2 cellular contexts compared by ENCODE assay signal in the genomic region with DNA sequence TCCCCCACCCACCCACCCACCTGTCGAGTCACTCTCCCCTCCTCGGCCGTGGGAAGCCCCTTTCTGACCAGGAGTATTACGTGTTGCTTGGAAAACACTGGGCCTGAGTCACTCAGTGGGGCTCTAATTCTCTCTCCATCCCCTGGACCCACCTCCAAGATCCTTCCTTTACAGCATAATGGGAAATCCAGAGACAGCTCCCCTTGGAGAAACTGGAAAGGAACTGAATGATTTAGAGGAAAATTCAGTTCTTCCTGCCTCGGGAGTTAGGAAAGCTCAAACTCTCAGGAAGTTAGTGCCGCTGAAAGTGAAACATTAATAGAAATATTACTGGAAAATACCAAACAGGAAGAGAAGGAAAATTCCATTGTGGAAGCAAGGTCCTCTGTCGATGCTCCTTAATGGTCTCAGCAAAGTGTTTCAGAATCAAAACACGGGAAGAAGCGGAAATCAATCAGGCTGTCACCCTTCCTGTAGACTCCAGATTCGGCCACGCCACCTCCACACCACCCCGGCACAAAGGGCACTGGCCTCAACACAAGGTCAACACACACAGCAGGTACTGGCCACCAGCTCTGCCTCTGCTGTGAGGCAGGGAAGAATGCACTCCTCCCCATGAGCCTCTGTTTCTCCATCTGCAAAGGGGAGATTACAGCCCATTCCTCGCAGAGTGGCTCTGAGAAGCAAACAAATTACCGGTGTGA.
TF ChIP-seq lines count a peak whose summit lies in the region.

No MANE protein-coding gene starts in this region.

TF ChIP-seq in endothelial cell of umbilical vein, 7 proteins besides CTCF, POLR2A, EP300 and RAD21:
- TF ChIP-seq FOS (IDR thresholded peaks at IDR 0.05; ENCODE audit: borderline replicate concordance, insufficient read depth, low read length) (peak; percentile 27), MYC (IDR thresholded peaks at IDR 0.05; ENCODE audit: low read depth, low read length) (no peak), GATA2 (IDR thresholded peaks at IDR 0.05; ENCODE audit: insufficient read depth, insufficient read length, low read depth, low read length) (no peak), POLR2AphosphoS5 (IDR thresholded peaks at IDR 0.05; ENCODE audit: insufficient read depth, low read depth, low read length) (peak; percentile 14), JUN (IDR thresholded peaks at IDR 0.05; ENCODE audit: borderline replicate concordance, insufficient read depth, insufficient read length, low read depth) (peak; percentile 51)

TF ChIP-seq in liver, 16 proteins besides CTCF, POLR2A, EP300 and RAD21:
- peak; percentile 70 for TF ChIP-seq YY1 (IDR thresholded peaks at IDR 0.05)
- peak; percentile 89 for TF ChIP-seq SP1 (IDR thresholded peaks at IDR 0.05)
- TF ChIP-seq, protein P1, sequence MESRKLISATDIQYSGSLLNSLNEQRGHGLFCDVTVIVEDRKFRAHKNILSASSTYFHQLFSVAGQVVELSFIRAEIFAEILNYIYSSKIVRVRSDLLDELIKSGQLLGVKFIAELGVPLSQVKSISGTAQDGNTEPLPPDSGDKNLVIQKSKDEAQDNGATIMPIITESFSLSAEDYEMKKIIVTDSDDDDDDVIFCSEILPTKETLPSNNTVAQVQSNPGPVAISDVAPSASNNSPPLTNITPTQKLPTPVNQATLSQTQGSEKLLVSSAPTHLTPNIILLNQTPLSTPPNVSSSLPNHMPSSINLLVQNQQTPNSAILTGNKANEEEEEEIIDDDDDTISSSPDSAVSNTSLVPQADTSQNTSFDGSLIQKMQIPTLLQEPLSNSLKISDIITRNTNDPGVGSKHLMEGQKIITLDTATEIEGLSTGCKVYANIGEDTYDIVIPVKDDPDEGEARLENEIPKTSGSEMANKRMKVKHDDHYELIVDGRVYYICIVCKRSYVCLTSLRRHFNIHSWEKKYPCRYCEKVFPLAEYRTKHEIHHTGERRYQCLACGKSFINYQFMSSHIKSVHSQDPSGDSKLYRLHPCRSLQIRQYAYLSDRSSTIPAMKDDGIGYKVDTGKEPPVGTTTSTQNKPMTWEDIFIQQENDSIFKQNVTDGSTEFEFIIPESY (IDR thresholded peaks at IDR 0.05): no peak
- peak; percentile 49 for TF ChIP-seq FOXA1 (IDR thresholded peaks at IDR 0.05)
- TF ChIP-seq HNF4A (conservative IDR thresholded peaks at IDR 0.05): peak; percentile 69 to 86
- peak; percentile 30 for TF ChIP-seq HNF4G (IDR thresholded peaks at IDR 0.05)
- TF ChIP-seq EGR1 (IDR thresholded peaks at IDR 0.05; ENCODE audit: low read depth in 2 of 2): no peak
- TF ChIP-seq, protein P2, sequence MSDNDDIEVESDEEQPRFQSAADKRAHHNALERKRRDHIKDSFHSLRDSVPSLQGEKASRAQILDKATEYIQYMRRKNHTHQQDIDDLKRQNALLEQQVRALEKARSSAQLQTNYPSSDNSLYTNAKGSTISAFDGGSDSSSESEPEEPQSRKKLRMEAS (IDR thresholded peaks at IDR 0.05): peak; percentile 59
- peak; percentile 74 for TF ChIP-seq FOXA2 (IDR thresholded peaks at IDR 0.05)
- TF ChIP-seq JUND (IDR thresholded peaks at IDR 0.05): peak in 1 of 2 donors; percentile 58
- TF ChIP-seq, protein P3, sequence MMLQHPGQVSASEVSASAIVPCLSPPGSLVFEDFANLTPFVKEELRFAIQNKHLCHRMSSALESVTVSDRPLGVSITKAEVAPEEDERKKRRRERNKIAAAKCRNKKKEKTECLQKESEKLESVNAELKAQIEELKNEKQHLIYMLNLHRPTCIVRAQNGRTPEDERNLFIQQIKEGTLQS (IDR thresholded peaks at IDR 0.05): no peak
- TF ChIP-seq, protein P4, sequence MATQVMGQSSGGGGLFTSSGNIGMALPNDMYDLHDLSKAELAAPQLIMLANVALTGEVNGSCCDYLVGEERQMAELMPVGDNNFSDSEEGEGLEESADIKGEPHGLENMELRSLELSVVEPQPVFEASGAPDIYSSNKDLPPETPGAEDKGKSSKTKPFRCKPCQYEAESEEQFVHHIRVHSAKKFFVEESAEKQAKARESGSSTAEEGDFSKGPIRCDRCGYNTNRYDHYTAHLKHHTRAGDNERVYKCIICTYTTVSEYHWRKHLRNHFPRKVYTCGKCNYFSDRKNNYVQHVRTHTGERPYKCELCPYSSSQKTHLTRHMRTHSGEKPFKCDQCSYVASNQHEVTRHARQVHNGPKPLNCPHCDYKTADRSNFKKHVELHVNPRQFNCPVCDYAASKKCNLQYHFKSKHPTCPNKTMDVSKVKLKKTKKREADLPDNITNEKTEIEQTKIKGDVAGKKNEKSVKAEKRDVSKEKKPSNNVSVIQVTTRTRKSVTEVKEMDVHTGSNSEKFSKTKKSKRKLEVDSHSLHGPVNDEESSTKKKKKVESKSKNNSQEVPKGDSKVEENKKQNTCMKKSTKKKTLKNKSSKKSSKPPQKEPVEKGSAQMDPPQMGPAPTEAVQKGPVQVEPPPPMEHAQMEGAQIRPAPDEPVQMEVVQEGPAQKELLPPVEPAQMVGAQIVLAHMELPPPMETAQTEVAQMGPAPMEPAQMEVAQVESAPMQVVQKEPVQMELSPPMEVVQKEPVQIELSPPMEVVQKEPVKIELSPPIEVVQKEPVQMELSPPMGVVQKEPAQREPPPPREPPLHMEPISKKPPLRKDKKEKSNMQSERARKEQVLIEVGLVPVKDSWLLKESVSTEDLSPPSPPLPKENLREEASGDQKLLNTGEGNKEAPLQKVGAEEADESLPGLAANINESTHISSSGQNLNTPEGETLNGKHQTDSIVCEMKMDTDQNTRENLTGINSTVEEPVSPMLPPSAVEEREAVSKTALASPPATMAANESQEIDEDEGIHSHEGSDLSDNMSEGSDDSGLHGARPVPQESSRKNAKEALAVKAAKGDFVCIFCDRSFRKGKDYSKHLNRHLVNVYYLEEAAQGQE (IDR thresholded peaks at IDR 0.05): peak; percentile 28
- TF ChIP-seq TAF1 (conservative IDR thresholded peaks at IDR 0.05): no peak
- TF ChIP-seq GABPA (IDR thresholded peaks at IDR 0.05 in 1 of 2, conservative IDR thresholded peaks at IDR 0.05 in 1 of 2): peak; percentile 22 to 68
- peak; percentile 98 to 99 for TF ChIP-seq RXRA (IDR thresholded peaks at IDR 0.05)
- peak; percentile 90 for TF ChIP-seq NR2F2 (IDR thresholded peaks at IDR 0.05)
